Comparison of ENCODE assay signal across 8 cellular contexts in the genomic region with DNA sequence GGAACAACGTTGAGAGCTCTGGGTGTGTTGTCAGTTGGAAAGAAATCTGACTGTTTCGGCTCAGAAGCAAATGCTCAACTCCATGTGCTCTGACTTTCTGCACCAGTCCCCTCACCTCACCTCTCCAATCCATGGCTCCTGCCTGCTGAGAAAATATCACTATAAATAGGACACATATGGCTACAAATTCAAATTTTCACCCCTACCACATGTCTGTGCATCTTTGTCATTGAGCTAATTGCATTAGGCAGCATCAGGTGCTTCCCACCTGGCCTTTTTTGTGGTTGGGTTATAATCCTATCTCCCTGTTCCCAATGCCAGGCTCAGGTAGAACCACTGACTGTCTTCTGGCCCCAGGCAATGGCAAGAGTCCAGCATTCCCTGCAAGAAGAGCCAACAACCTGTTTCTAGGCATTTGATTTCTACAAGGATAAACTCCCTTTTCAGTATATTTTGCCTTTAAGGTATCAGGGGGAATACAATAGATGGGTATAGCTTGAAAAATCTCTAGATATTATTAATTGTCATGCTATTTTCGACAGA.
"Had no signal": no experiment of that assay in that cellular context is flagged by ENCODE, and none has a peak within 500 bp of the region (broad histone marks: within the 10 kb centered on the region; RNA-seq: fewer than 3 reads in every experiment).

No MANE protein-coding gene starts in this region.

- ATAC-seq: left lobe of liver, natural killer cell, right cardiac atrium, WTC11 had no signal

- DNase-seq: activated CD4-positive, alpha-beta T cell treated with anti-CD3 and anti-CD28 coated beads, Interleukin-2, amount 10 ng/mL, durations not matched to agents 24 days and 14 days; activated naive CD4-positive, alpha-beta T cell treated with Interleukin-2 at 50 U/mL for 16 hours; endodermal cell; natural killer cell; right cardiac atrium; small intestine had no signal
